ENCODE assay signal across 8 cellular contexts in the genomic region with DNA sequence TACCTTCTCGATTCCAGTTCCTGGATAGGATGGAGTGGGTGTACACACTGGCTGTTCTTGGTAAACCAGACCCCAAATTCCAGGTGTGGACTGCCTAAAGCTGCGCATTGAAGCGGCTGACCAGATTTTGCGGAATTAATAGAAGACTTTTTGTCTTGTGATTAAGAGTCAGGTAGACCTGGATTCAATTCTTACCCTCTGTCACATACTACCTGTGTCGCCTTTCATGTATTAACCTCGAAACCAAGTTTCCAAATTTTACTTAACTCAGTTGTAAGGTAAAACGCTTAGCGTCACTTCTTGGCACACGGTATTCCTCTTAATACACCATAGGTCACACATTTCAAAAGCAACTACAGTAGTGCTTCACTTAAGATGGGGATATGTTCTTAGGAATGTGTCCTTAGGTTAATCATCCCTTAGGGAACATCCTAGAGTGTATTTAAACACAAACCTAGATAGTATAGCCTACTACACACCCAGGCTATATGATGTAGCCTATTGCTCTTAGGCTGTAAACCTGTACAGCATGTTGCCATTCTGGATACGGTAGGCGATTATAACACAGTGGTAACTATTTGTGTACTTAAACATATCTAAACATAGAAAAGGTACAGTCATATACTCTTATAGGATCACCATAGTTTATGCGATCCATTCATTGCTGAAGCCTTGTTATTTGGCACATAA. TPM values are rescaled to one million over a fixed set of nuclear protein-coding genes. Genes with fewer than 3 reads are reported as not detected.
DNase-seq lines count a peak whose midpoint lies in the region; ATAC-seq, FAIRE-seq and TF ChIP-seq lines count a peak whose summit lies in the region.

No MANE protein-coding gene starts in this region.

- ATAC-seq in A549 (no peak), HG02981 (IDR thresholded peaks at IDR 0.05; ENCODE audit: unreplicated experiment) (no peak), GM21619 (IDR thresholded peaks at IDR 0.05; ENCODE audit: unreplicated experiment) (no peak), GM18517 (IDR thresholded peaks at IDR 0.05; ENCODE audit: unreplicated experiment) (no peak), HG03139 (IDR thresholded peaks at IDR 0.05; ENCODE audit: unreplicated experiment) (no peak)

- TF ChIP-seq EP300 in A549 (IDR thresholded peaks at IDR 0.05) = no peak

- peaks cover 20% of the 10 kb centered on the region; the same call in 2 of the 3 replicates for H3K4me1 ChIP-seq in A549
- peaks cover 29% of the 10 kb centered on the region for H3K4me1 ChIP-seq in mononuclear cell (ENCODE audit: insufficient read depth, low read length)

- peak overlapping the region; percentile 95 for H3K4me3 Mint-ChIP-seq in MCF 10A (ENCODE audit: unreplicated experiment)

- POLR2A ChIA-PET in A549 (lab: Yijun Ruan, JAX) (interaction anchor here (0.7 to 1.6 kb wide), 9 partner anchors 12 to 162 kb away, joined by 3 to 17 read pairs (median 4); no protein-coding TSS in a partner anchor), MCF 10A (lab: Yijun Ruan, JAX) (interaction anchor here (0.6 to 5.7 kb wide), 32 partner anchors 8 to 1293 kb away, joined by 3 to 51 read pairs (median 4); a partner anchor contains a TSS)

- H3K4me2 ChIP-seq in A549 = peak overlapping the region; percentile 87

- TF ChIP-seq RAD21 in A549 (conservative IDR thresholded peaks at IDR 0.05 in 1 of 2, IDR thresholded peaks at IDR 0.05 in 1 of 2) = no peak

- intact Hi-C loops in MCF 10A (cut with micrococcal nuclease) = loop anchor here (5.0 kb wide), 3 partner anchors 46 to 229 kb away; a partner anchor contains a TSS

- no peaks in the 10 kb centered on the region for H3K9me3 ChIP-seq in A549
- no peaks in the 10 kb centered on the region for H3K9me3 ChIP-seq in mononuclear cell (ENCODE audit: low read depth, low read length)

- DNase-seq in A549 (ENCODE audit: low read depth in 1 of 2, low spot score in 1 of 2) (no peak), HL-60 (ENCODE audit: low read depth in 1 of 2, low spot score in 1 of 2) (no peak), MCF 10A (ENCODE audit: unreplicated experiment) (no peak)

- 27% methylated on average over 12 of the region's 12 CpGs for WGBS in A549 (ENCODE audit: missing lambda C conversion rate)

- no peaks in the 10 kb centered on the region for H3K27me3 ChIP-seq in HL-60 (ENCODE audit: insufficient read depth, poor library complexity, severe bottlenecking)
- H3K27me3 ChIP-seq in mononuclear cell (ENCODE audit: insufficient read depth, low read length) = no peaks in the 10 kb centered on the region

- H3K4me1 Mint-ChIP-seq in MCF 10A (ENCODE audit: insufficient read depth, unreplicated experiment) = peaks cover 17% of the 10 kb centered on the region

- FAIRE-seq in A549 (lab: Jason Lieb, UNC) = no peak

- H3K27ac ChIP-seq in A549 (peak overlapping the region; percentile 94 to 95), HL-60 (replicated peaks) (peak overlapping the region; percentile 85)

- H3K36me3 Mint-ChIP-seq in MCF 10A (ENCODE audit: insufficient read depth, unreplicated experiment) = peaks cover 1% of the 10 kb centered on the region

- TF ChIP-seq CTCF in A549 (IDR thresholded peaks at IDR 0.05) = no peak
- no peak for TF ChIP-seq CTCF in HL-60 (IDR thresholded peaks at IDR 0.05; ENCODE audit: insufficient read depth, low read length)
- TF ChIP-seq CTCF in MCF 10A (IDR thresholded peaks at IDR 0.05; ENCODE audit: unreplicated experiment) = no peak

- H3K27ac Mint-ChIP-seq in MCF 10A (ENCODE audit: low read depth, unreplicated experiment) = peak overlapping the region; percentile 96

- no peak; the same call in 1 of the 2 replicates for TF ChIP-seq POLR2A in A549 (IDR thresholded peaks at IDR 0.05; ENCODE audit: low read length)

- BruUV-seq in MCF 10A (replicated peaks; lab: Mats Ljungman, UMichigan) = TSS peak; percentile 95

- no peaks in the 10 kb centered on the region for H3K27me3 Mint-ChIP-seq in MCF 10A (ENCODE audit: insufficient read depth, unreplicated experiment)

- CTCF ChIA-PET in A549 (lab: Yijun Ruan, JAX) (interaction anchor here (0.9 to 4.3 kb wide), 6 partner anchors 14 to 1168 kb away, joined by 3 to 41 read pairs (median 6); no protein-coding TSS in a partner anchor), MCF 10A (lab: Yijun Ruan, JAX) (interaction anchor here (0.7 to 5.9 kb wide), 18 partner anchors 15 to 613 kb away, joined by 3 to 50 read pairs (median 5); no protein-coding TSS in a partner anchor)

- H3K9me3 Mint-ChIP-seq in MCF 10A (ENCODE audit: unreplicated experiment) = no peaks in the 10 kb centered on the region

- H3K4me3 ChIP-seq in A549 (peak overlapping the region; percentile 67), HL-60 (replicated peaks; ENCODE audit: insufficient read depth, low read length) (peak overlapping the region; percentile 82), mononuclear cell (ENCODE audit: low read length) (peak overlapping the region; percentile 95)

TF ChIP-seq in A549, 52 proteins besides CTCF, POLR2A, EP300 and RAD21:
- no peak for TF ChIP-seq ZFP36 (IDR thresholded peaks at IDR 0.05; ENCODE audit: borderline replicate concordance, partially characterized antibody)

RNA-seq across cellular contexts. Expression of a gene that starts 0.7 kb away (rescaled TPM):
- polyA plus RNA-seq in A549 (2011; rRNA removed) (27.8 and 38.9 TPM in 2 replicates), A549 (2017; fragmentation: RNase III; extraction: RNeasy Plus Mini Kit Qiagen cat#74134 plus additional on column Dnase treatment) (30.7 to 33.1 TPM (median 33.0 TPM) in 3 replicates)
- 7.0 and 7.8 TPM in 2 replicates for polyA plus RNA-seq in A549 (2012; cell fraction: cytosol; rRNA removed)
- 4.9 and 6.8 TPM in 2 replicates for polyA plus RNA-seq in A549 (2012; cell fraction: nucleus; rRNA removed)
- 9.4 and 9.8 TPM in 2 replicates for polyA minus RNA-seq in A549 (2011; rRNA and poly(A)+ RNA removed)
- total RNA-seq in MCF 10A (2022) (53.2 and 55.7 TPM in 2 replicates), mononuclear cell (8.6 TPM)
